2 cellular contexts compared by ENCODE assay signal in genomic region chr5:92909545-92909962, GRCh38.
TF ChIP-seq lines count a peak whose summit lies in the region.

No MANE protein-coding gene starts in this region.

TF ChIP-seq in HCT116, 20 proteins besides CTCF, POLR2A, EP300 and RAD21 (continued from another document):
- TF ChIP-seq REST (IDR thresholded peaks at IDR 0.05; ENCODE audit: low read depth) (no peak), CBX3 (IDR thresholded peaks at IDR 0.05; ENCODE audit: low read depth) (no peak), POLR2AphosphoS5 (IDR thresholded peaks at IDR 0.05; ENCODE audit: low read depth, low read length) (no peak)

TF ChIP-seq in SK-N-SH treated with all-trans-retinoic acid at 6 μM for 48 hours, 23 proteins besides CTCF, POLR2A, EP300 and RAD21 (continued from another document):
- TF ChIP-seq PATZ1 (CRISPR knock-in tag; IDR thresholded peaks at IDR 0.05; ENCODE audit: borderline replicate concordance), result no peak
- TF ChIP-seq CSDC2 (CRISPR knock-in tag; IDR thresholded peaks at IDR 0.05), result no peak
- TF ChIP-seq POU6F1 (CRISPR knock-in tag; IDR thresholded peaks at IDR 0.05; ENCODE audit: borderline replicate concordance, low read depth), result no peak
- no peak for TF ChIP-seq ZC3H10 (CRISPR knock-in tag; IDR thresholded peaks at IDR 0.05)
- TF ChIP-seq OSR1 (CRISPR knock-in tag; IDR thresholded peaks at IDR 0.05), result no peak
- no peak for TF ChIP-seq TCF4 (CRISPR knock-in tag; IDR thresholded peaks at IDR 0.05; ENCODE audit: borderline replicate concordance)
TF ChIP-seq in SK-N-SH treated with all-trans-retinoic acid at 6 μM for 48 hours: peak in this region for 0.
